ENCODE assay signal across 1 cellular context in genomic region chr19:17841810-17842662, GRCh38.
TF ChIP-seq lines count a peak whose summit lies in the region.

No MANE protein-coding gene starts in this region.

TF ChIP-seq in endothelial cell of umbilical vein, 7 proteins besides CTCF, POLR2A, EP300 and RAD21:
- no peak for TF ChIP-seq MYC (IDR thresholded peaks at IDR 0.05; ENCODE audit: low read depth, low read length)
- no peak for TF ChIP-seq JUN (IDR thresholded peaks at IDR 0.05; ENCODE audit: borderline replicate concordance, insufficient read depth, insufficient read length, low read depth)
